Comparison of ENCODE assay signal across 15 cellular contexts in the genomic region with DNA sequence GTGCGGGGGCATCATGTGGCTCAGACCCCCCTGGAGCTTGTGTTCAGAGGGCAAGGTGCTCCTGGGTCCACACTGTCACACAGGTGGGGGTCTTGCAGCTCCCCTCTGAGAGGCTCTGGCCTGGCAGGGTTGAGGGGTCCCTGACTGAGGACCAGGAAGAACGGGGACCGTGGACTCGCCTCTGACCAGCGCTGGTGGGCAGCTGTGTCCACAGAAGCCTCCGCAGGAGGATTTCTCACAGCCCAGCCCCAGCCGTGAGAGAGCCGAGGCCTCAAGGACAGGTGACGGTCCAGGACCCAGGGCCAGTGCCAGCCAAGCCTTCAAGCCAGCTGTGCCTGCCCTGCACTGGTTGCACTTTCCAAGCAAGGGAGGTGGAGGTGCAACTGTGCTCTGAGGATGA.
DNase-seq lines count a peak whose midpoint lies in the region; ATAC-seq and TF ChIP-seq lines count a peak whose summit lies in the region.
"Had no signal": no experiment of that assay in that cellular context is flagged by ENCODE, and none has a peak within 500 bp of the region (broad histone marks: within the 10 kb centered on the region; RNA-seq: fewer than 3 reads in every experiment).

No MANE protein-coding gene starts in this region.

- H4K20me1 ChIP-seq in BLaER1 (no peaks in the 10 kb centered on the region; the same call in 1 of the 2 replicates), PC-9 (ENCODE audit: insufficient read depth) (no peaks in the 10 kb centered on the region; the same call in none of the 2 replicates)
- H4K20me1 ChIP-seq in BLaER1 treated with 17β-estradiol and CSF1 and Interleukin-3, amounts not matched to agents 10 nM and 100 nM: peaks cover 0 to 46% (median 0%) of the 10 kb centered on the region in 11 experiments; a peak in 10 of 22 replicates

- no peaks in the 10 kb centered on the region for H3K9me2 ChIP-seq in PC-9 (ENCODE audit: insufficient read depth)

- H2AFZ ChIP-seq in PC-9: no peak overlapping the region
- H2AFZ ChIP-seq: GM23338 had no signal

- H3K36me3 ChIP-seq in BLaER1: no peaks in the 10 kb centered on the region
- no peaks in the 10 kb centered on the region for H3K36me3 ChIP-seq in BLaER1 treated with 17β-estradiol and CSF1 and Interleukin-3, amounts not matched to agents 10 nM and 100 nM
- H3K36me3 ChIP-seq in psoas muscle (ENCODE audit: insufficient read depth in 1 of 2, low read depth in 1 of 2): no peaks in the 10 kb centered on the region
- no peaks in the 10 kb centered on the region for H3K36me3 ChIP-seq in PC-9 (ENCODE audit: low read depth)
- H3K36me3 ChIP-seq: BE2C had no signal

- H3K27ac Mint-ChIP-seq in activated naive CD8-positive, alpha-beta T cell treated with anti-CD3 and anti-CD28 coated beads, Interleukin-2, amount 10 ng/mL, durations not matched to agents 7 days and 5 days: peak overlapping the region; percentile 75
- no peak overlapping the region for H3K27ac Mint-ChIP-seq in activated naive CD8-positive, alpha-beta T cell treated with anti-CD3 and anti-CD28 coated beads for 36 hours
- H3K27ac Mint-ChIP-seq: CD14-positive monocyte; CD4-positive, alpha-beta memory T cell; GM23338 had no signal

- POLR2A ChIA-PET in activated naive CD8-positive, alpha-beta T cell treated with anti-CD3 and anti-CD28 coated beads, Interleukin-2, amount 10 ng/mL, durations not matched to agents 7 days and 5 days (lab: Charles Lee): no interaction called here
- POLR2A ChIA-PET in PC-9 (lab: Charles Lee; ENCODE audit: unreplicated experiment): no interaction called here

- intact Hi-C loops in psoas muscle (cut with DNase I): no loop called here
- intact Hi-C loops in PC-9 (cut with micrococcal nuclease; ENCODE audit: unreplicated experiment): no loop called here

- no TSS peak for BruUV-seq in PC-9 (replicated peaks; lab: Mats Ljungman, UMichigan)

- H3K9me3 Mint-ChIP-seq in activated naive CD8-positive, alpha-beta T cell treated with anti-CD3 and anti-CD28 coated beads, Interleukin-2, amount 10 ng/mL, durations not matched to agents 7 days and 5 days: no peaks in the 10 kb centered on the region
- H3K9me3 Mint-ChIP-seq in activated naive CD8-positive, alpha-beta T cell treated with anti-CD3 and anti-CD28 coated beads for 36 hours: no peaks in the 10 kb centered on the region

- no peaks in the 10 kb centered on the region for H3K36me3 Mint-ChIP-seq in activated naive CD8-positive, alpha-beta T cell treated with anti-CD3 and anti-CD28 coated beads, Interleukin-2, amount 10 ng/mL, durations not matched to agents 7 days and 5 days
- H3K36me3 Mint-ChIP-seq in activated naive CD8-positive, alpha-beta T cell treated with anti-CD3 and anti-CD28 coated beads for 36 hours: no peaks in the 10 kb centered on the region
- H3K36me3 Mint-ChIP-seq: CD14-positive monocyte; CD4-positive, alpha-beta memory T cell had no signal

- H3K4me3 ChIP-seq in BLaER1 (no peak overlapping the region), psoas muscle (no peak overlapping the region), PC-9 (no peak overlapping the region)
- H3K4me3 ChIP-seq in BLaER1 treated with 17β-estradiol and CSF1 and Interleukin-3, amounts not matched to agents 10 nM and 100 nM: no peak overlapping the region
- H3K4me3 ChIP-seq: GM23338 had no signal

- H3K9me3 ChIP-seq in BLaER1 (no peaks in the 10 kb centered on the region), psoas muscle (no peaks in the 10 kb centered on the region), PC-9 (ENCODE audit: insufficient read depth, low read depth) (no peaks in the 10 kb centered on the region)
- H3K9me3 ChIP-seq in BLaER1 treated with 17β-estradiol and CSF1 and Interleukin-3, amounts not matched to agents 10 nM and 100 nM (replicated peaks in 1 of 11): peaks cover 0 to 5% (median 0%) of the 10 kb centered on the region in 11 experiments; a peak in 1 of 22 replicates
- H3K9me3 ChIP-seq: BE2C had no signal

- peaks cover 49% of the 10 kb centered on the region for H3K27me3 ChIP-seq in BLaER1
- H3K27me3 ChIP-seq in BLaER1 treated with 17β-estradiol and CSF1 and Interleukin-3, amounts not matched to agents 10 nM and 100 nM: peaks cover 6 to 64% (median 27%) of the 10 kb centered on the region in 11 experiments; a peak in 16 of 22 replicates
- peaks cover 0 to 35% (median 17%) of the 10 kb centered on the region in 3 donors for H3K27me3 ChIP-seq in psoas muscle (ENCODE audit: insufficient read depth in 3 of 3, low read length in 2 of 3)
- peaks cover 99% of the 10 kb centered on the region for H3K27me3 ChIP-seq in PC-9 (ENCODE audit: insufficient read depth, low read depth)

- WGBS in psoas muscle, 3 donors: 59 to 74% (median 62%) methylated on average over 8 to 9 of the region's 9 CpGs

- DNase-seq in activated naive CD8-positive, alpha-beta T cell treated with anti-CD3 and anti-CD28 coated beads, Interleukin-2, amount 10 ng/mL, durations not matched to agents 7 days and 5 days: no peak
- DNase-seq in activated naive CD8-positive, alpha-beta T cell treated with anti-CD3 and anti-CD28 coated beads for 36 hours: no peak
- DNase-seq in psoas muscle (peak; percentile 1 to 26), PC-9 (no peak)
- DNase-seq: ACHN; BE2C; CD4-positive, alpha-beta memory T cell; DMS153; DMS79; GDM1; HCEC 1CT had no signal

- H3K4me3 Mint-ChIP-seq in activated naive CD8-positive, alpha-beta T cell treated with anti-CD3 and anti-CD28 coated beads, Interleukin-2, amount 10 ng/mL, durations not matched to agents 7 days and 5 days: no peak overlapping the region
- H3K4me3 Mint-ChIP-seq in activated naive CD8-positive, alpha-beta T cell treated with anti-CD3 and anti-CD28 coated beads for 36 hours: no peak overlapping the region
- H3K4me3 Mint-ChIP-seq: CD14-positive monocyte, GM23338 had no signal

- ATAC-seq in activated naive CD8-positive, alpha-beta T cell treated with anti-CD3 and anti-CD28 coated beads, Interleukin-2, amount 10 ng/mL, durations not matched to agents 7 days and 5 days (ENCODE audit: low read depth): no peak
- ATAC-seq in psoas muscle: no peak
- ATAC-seq: GM23338 had no signal

- no peaks in the 10 kb centered on the region for H3K4me1 Mint-ChIP-seq in activated naive CD8-positive, alpha-beta T cell treated with anti-CD3 and anti-CD28 coated beads, Interleukin-2, amount 10 ng/mL, durations not matched to agents 7 days and 5 days
- no peaks in the 10 kb centered on the region for H3K4me1 Mint-ChIP-seq in activated naive CD8-positive, alpha-beta T cell treated with anti-CD3 and anti-CD28 coated beads for 36 hours
- H3K4me1 Mint-ChIP-seq: CD14-positive monocyte, GM23338 had no signal

- H3K27me3 Mint-ChIP-seq in activated naive CD8-positive, alpha-beta T cell treated with anti-CD3 and anti-CD28 coated beads, Interleukin-2, amount 10 ng/mL, durations not matched to agents 7 days and 5 days: no peaks in the 10 kb centered on the region
- H3K27me3 Mint-ChIP-seq in activated naive CD8-positive, alpha-beta T cell treated with anti-CD3 and anti-CD28 coated beads for 36 hours: peaks cover 3% of the 10 kb centered on the region

- H3K27ac ChIP-seq in BLaER1: no peak overlapping the region
- no peak overlapping the region for H3K27ac ChIP-seq in BLaER1 treated with 17β-estradiol and CSF1 and Interleukin-3, amounts not matched to agents 10 nM and 100 nM
- no peak overlapping the region for H3K27ac ChIP-seq in psoas muscle
- no peak overlapping the region for H3K27ac ChIP-seq in PC-9

- H3K9ac ChIP-seq in BLaER1: no peak overlapping the region
- H3K9ac ChIP-seq in BLaER1 treated with 17β-estradiol and CSF1 and Interleukin-3, amounts not matched to agents 10 nM and 100 nM: no peak overlapping the region

- H3F3A ChIP-seq in PC-9 (ENCODE audit: insufficient read depth, low read depth): no peaks in the 10 kb centered on the region

- H3K4me2 ChIP-seq in BLaER1 (peak overlapping the region; percentile 91), PC-9 (no peak overlapping the region)
- H3K4me2 ChIP-seq in BLaER1 treated with 17β-estradiol and CSF1 and Interleukin-3, amounts not matched to agents 10 nM and 100 nM: peak overlapping the region in 8 of 11 experiments; percentile 44 to 90 (median 87); a peak in 12 of 22 replicates
- H3K4me2 ChIP-seq: GM23338 had no signal

- TF ChIP-seq CTCF in psoas muscle (IDR thresholded peaks at IDR 0.05): no peak
- TF ChIP-seq CTCF in PC-9 (conservative IDR thresholded peaks at IDR 0.05): no peak

- H3K4me1 ChIP-seq in BLaER1 (peaks cover 52% of the 10 kb centered on the region), psoas muscle (no peaks in the 10 kb centered on the region), PC-9 (replicated peaks; ENCODE audit: insufficient read depth) (no peaks in the 10 kb centered on the region)
- peaks cover 11 to 68% (median 45%) of the 10 kb centered on the region in 10 experiments; a peak in 19 of 20 replicates for H3K4me1 ChIP-seq in BLaER1 treated with 17β-estradiol and CSF1 and Interleukin-3, amounts not matched to agents 10 nM and 100 nM
- H3K4me1 ChIP-seq: BE2C had no signal

- H3K79me2 ChIP-seq in PC-9 (ENCODE audit: low read depth): no peaks in the 10 kb centered on the region

- CTCF ChIA-PET in PC-9 (lab: Charles Lee): no interaction called here

Comparison
In these comparisons a context has a peak if more than half of its experiments do, and no peak if none do; other contexts are left out.
1. DNase-seq: peak in psoas muscle (2 of 2); none in activated naive CD8-positive, alpha-beta T cell treated with anti-CD3 and anti-CD28 coated beads, Interleukin-2, amount 10 ng/mL, durations not matched to agents 7 days and 5 days (single experiment), activated naive CD8-positive, alpha-beta T cell treated with anti-CD3 and anti-CD28 coated beads for 36 hours (single experiment) and PC-9 (0 of 2).